1 cellular context compared by ENCODE assay signal in the genomic region with DNA sequence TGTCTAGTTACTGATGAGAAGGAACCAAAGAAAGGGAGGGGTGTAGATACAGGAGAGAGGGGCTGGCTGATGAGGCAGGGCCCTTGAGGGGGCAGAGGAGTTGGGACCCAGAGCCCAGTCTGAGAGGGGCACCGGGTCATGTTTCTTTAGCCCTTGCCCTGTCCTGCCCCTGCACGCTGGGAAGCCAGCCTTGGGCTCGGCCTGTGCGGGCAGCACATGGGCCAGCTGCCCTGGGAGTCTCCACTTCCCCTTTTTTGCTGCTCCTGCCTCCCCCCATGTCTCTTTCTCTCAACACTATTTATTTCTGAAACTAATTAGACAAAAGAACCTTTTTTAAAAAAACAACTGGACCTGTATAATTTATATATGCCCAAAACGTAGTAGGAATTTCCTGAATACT.
TF ChIP-seq lines count a peak whose summit lies in the region.

No MANE protein-coding gene starts in this region.

TF ChIP-seq in HepG2, 621 proteins besides CTCF, POLR2A, EP300 and RAD21:
- TF ChIP-seq, protein P1, sequence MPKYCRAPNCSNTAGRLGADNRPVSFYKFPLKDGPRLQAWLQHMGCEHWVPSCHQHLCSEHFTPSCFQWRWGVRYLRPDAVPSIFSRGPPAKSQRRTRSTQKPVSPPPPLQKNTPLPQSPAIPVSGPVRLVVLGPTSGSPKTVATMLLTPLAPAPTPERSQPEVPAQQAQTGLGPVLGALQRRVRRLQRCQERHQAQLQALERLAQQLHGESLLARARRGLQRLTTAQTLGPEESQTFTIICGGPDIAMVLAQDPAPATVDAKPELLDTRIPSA (CRISPR knock-in tag; IDR thresholded peaks at IDR 0.05; ENCODE audit: borderline replicate concordance): no peak
- TF ChIP-seq, protein P2, sequence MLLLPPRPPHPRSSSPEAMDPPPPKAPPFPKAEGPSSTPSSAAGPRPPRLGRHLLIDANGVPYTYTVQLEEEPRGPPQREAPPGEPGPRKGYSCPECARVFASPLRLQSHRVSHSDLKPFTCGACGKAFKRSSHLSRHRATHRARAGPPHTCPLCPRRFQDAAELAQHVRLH (CRISPR knock-in tag; IDR thresholded peaks at IDR 0.05; ENCODE audit: borderline replicate concordance, low read depth): no peak
- TF ChIP-seq SMC3 (IDR thresholded peaks at IDR 0.05; ENCODE audit: low read length) (no peak), KDM1A (CRISPR knock-in tag; IDR thresholded peaks at IDR 0.05) (no peak), SP140L (CRISPR knock-in tag; IDR thresholded peaks at IDR 0.05; ENCODE audit: borderline replicate concordance) (no peak), ZNF496 (CRISPR knock-in tag; IDR thresholded peaks at IDR 0.05; ENCODE audit: insufficient replicate concordance) (no peak), PRPF4 (IDR thresholded peaks at IDR 0.05; ENCODE audit: low read depth, low read length, poor library complexity, severe bottlenecking) (no peak), MAFK (conservative IDR thresholded peaks at IDR 0.05 in 1 of 2, IDR thresholded peaks at IDR 0.05 in 1 of 2; ENCODE audit: low read length in 2 of 2) (no peak), ZNF446 (CRISPR knock-in tag; IDR thresholded peaks at IDR 0.05) (no peak), FOXA3 (CRISPR knock-in tag; IDR thresholded peaks at IDR 0.05) (no peak), ZNF225 (CRISPR knock-in tag; IDR thresholded peaks at IDR 0.05) (no peak), ZNF235 (CRISPR knock-in tag; IDR thresholded peaks at IDR 0.05; ENCODE audit: borderline replicate concordance) (no peak), CC2D1A (CRISPR knock-in tag; IDR thresholded peaks at IDR 0.05) (no peak)
- TF ChIP-seq, protein P3, sequence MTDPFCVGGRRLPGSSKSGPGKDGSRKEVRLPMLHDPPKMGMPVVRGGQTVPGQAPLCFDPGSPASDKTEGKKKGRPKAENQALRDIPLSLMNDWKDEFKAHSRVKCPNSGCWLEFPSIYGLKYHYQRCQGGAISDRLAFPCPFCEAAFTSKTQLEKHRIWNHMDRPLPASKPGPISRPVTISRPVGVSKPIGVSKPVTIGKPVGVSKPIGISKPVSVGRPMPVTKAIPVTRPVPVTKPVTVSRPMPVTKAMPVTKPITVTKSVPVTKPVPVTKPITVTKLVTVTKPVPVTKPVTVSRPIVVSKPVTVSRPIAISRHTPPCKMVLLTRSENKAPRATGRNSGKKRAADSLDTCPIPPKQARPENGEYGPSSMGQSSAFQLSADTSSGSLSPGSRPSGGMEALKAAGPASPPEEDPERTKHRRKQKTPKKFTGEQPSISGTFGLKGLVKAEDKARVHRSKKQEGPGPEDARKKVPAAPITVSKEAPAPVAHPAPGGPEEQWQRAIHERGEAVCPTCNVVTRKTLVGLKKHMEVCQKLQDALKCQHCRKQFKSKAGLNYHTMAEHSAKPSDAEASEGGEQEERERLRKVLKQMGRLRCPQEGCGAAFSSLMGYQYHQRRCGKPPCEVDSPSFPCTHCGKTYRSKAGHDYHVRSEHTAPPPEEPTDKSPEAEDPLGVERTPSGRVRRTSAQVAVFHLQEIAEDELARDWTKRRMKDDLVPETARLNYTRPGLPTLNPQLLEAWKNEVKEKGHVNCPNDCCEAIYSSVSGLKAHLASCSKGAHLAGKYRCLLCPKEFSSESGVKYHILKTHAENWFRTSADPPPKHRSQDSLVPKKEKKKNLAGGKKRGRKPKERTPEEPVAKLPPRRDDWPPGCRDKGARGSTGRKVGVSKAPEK (CRISPR knock-in tag; IDR thresholded peaks at IDR 0.05; ENCODE audit: borderline replicate concordance): no peak
- TF ChIP-seq, protein P4, sequence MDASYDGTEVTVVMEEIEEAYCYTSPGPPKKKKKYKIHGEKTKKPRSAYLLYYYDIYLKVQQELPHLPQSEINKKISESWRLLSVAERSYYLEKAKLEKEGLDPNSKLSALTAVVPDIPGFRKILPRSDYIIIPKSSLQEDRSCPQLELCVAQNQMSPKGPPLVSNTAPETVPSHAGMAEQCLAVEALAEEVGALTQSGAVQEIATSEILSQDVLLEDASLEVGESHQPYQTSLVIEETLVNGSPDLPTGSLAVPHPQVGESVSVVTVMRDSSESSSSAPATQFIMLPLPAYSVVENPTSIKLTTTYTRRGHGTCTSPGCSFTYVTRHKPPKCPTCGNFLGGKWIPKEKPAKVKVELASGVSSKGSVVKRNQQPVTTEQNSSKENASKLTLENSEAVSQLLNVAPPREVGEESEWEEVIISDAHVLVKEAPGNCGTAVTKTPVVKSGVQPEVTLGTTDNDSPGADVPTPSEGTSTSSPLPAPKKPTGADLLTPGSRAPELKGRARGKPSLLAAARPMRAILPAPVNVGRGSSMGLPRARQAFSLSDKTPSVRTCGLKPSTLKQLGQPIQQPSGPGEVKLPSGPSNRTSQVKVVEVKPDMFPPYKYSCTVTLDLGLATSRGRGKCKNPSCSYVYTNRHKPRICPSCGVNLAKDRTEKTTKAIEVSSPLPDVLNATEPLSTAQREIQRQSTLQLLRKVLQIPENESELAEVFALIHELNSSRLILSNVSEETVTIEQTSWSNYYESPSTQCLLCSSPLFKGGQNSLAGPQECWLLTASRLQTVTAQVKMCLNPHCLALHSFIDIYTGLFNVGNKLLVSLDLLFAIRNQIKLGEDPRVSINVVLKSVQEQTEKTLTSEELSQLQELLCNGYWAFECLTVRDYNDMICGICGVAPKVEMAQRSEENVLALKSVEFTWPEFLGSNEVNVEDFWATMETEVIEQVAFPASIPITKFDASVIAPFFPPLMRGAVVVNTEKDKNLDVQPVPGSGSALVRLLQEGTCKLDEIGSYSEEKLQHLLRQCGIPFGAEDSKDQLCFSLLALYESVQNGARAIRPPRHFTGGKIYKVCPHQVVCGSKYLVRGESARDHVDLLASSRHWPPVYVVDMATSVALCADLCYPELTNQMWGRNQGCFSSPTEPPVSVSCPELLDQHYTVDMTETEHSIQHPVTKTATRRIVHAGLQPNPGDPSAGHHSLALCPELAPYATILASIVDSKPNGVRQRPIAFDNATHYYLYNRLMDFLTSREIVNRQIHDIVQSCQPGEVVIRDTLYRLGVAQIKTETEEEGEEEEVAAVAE (CRISPR knock-in tag; IDR thresholded peaks at IDR 0.05; ENCODE audit: borderline replicate concordance): no peak
- TF ChIP-seq, protein P5, sequence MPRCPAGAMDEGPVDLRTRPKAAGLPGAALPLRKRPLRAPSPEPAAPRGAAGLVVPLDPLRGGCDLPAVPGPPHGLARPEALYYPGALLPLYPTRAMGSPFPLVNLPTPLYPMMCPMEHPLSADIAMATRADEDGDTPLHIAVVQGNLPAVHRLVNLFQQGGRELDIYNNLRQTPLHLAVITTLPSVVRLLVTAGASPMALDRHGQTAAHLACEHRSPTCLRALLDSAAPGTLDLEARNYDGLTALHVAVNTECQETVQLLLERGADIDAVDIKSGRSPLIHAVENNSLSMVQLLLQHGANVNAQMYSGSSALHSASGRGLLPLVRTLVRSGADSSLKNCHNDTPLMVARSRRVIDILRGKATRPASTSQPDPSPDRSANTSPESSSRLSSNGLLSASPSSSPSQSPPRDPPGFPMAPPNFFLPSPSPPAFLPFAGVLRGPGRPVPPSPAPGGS (CRISPR knock-in tag; IDR thresholded peaks at IDR 0.05): no peak
- TF ChIP-seq, protein P6, sequence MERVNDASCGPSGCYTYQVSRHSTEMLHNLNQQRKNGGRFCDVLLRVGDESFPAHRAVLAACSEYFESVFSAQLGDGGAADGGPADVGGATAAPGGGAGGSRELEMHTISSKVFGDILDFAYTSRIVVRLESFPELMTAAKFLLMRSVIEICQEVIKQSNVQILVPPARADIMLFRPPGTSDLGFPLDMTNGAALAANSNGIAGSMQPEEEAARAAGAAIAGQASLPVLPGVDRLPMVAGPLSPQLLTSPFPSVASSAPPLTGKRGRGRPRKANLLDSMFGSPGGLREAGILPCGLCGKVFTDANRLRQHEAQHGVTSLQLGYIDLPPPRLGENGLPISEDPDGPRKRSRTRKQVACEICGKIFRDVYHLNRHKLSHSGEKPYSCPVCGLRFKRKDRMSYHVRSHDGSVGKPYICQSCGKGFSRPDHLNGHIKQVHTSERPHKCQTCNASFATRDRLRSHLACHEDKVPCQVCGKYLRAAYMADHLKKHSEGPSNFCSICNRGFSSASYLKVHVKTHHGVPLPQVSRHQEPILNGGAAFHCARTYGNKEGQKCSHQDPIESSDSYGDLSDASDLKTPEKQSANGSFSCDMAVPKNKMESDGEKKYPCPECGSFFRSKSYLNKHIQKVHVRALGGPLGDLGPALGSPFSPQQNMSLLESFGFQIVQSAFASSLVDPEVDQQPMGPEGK (CRISPR knock-in tag; IDR thresholded peaks at IDR 0.05): no peak
- TF ChIP-seq, protein P7, sequence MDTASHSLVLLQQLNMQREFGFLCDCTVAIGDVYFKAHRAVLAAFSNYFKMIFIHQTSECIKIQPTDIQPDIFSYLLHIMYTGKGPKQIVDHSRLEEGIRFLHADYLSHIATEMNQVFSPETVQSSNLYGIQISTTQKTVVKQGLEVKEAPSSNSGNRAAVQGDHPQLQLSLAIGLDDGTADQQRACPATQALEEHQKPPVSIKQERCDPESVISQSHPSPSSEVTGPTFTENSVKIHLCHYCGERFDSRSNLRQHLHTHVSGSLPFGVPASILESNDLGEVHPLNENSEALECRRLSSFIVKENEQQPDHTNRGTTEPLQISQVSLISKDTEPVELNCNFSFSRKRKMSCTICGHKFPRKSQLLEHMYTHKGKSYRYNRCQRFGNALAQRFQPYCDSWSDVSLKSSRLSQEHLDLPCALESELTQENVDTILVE (CRISPR knock-in tag; IDR thresholded peaks at IDR 0.05): no peak
